1 cellular context compared by ENCODE assay signal in the genomic region with DNA sequence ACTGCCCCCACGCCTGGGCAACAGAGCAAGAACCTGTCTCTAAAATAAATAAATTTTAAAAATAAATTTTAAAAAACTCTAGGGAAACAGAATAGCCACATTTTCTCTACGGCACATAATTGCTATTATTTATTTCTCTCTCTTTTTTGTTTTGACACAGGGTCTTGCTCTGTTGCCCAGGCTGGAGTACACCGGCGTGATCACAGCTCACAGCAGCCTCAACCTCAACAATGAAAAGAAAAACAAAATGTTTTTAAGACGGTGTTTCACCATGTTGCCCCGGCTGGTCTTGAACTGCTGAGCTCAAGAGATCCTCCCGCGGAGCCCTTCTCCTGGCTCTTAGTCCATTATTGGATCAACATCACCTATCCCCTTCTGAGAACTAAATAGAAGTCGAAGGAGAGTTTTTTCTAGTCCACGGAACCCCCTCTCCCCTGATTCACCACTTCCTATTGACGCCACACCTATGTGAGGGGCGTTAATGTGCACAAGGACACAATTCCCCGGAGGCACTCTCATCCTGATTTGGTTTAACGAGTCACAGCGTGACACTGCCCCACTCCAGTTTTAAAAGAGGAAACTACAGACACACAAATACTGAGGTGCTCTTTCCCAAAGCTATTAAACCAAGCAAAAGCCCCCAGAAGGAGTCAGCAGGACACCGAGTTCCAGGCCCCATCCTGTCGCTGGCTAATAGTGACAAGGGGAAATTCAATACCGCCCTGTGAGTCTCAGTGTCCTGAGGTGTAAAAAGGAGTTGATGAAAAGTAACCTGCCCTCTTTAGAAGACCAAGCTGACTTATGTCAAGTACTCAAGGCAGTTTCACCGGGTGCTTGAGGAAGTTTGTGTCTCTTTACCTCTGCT.
A peak's percentile ranks its signal among the peaks of the same experiment; 100 is the strongest.
TF ChIP-seq lines count a peak whose summit lies in the region.

No MANE protein-coding gene starts in this region.

TF ChIP-seq in K562, 482 proteins besides CTCF, POLR2A, EP300 and RAD21 (continued from another document):
- 0 out of 4 replicates have a peak, but pooled peaks of 1 of the 2 experiments have one; percentile 17 for TF ChIP-seq MLLT1 (IDR thresholded peaks at IDR 0.05)
- TF ChIP-seq ZEB2 (IDR thresholded peaks at IDR 0.05) = no peak
- peak; percentile 29; the same call in 1 of the 2 replicates for TF ChIP-seq NFE2 (IDR thresholded peaks at IDR 0.05; ENCODE audit: low read depth)
- TF ChIP-seq, protein P1, sequence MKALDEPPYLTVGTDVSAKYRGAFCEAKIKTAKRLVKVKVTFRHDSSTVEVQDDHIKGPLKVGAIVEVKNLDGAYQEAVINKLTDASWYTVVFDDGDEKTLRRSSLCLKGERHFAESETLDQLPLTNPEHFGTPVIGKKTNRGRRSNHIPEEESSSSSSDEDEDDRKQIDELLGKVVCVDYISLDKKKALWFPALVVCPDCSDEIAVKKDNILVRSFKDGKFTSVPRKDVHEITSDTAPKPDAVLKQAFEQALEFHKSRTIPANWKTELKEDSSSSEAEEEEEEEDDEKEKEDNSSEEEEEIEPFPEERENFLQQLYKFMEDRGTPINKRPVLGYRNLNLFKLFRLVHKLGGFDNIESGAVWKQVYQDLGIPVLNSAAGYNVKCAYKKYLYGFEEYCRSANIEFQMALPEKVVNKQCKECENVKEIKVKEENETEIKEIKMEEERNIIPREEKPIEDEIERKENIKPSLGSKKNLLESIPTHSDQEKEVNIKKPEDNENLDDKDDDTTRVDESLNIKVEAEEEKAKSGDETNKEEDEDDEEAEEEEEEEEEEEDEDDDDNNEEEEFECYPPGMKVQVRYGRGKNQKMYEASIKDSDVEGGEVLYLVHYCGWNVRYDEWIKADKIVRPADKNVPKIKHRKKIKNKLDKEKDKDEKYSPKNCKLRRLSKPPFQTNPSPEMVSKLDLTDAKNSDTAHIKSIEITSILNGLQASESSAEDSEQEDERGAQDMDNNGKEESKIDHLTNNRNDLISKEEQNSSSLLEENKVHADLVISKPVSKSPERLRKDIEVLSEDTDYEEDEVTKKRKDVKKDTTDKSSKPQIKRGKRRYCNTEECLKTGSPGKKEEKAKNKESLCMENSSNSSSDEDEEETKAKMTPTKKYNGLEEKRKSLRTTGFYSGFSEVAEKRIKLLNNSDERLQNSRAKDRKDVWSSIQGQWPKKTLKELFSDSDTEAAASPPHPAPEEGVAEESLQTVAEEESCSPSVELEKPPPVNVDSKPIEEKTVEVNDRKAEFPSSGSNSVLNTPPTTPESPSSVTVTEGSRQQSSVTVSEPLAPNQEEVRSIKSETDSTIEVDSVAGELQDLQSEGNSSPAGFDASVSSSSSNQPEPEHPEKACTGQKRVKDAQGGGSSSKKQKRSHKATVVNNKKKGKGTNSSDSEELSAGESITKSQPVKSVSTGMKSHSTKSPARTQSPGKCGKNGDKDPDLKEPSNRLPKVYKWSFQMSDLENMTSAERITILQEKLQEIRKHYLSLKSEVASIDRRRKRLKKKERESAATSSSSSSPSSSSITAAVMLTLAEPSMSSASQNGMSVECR (CRISPR knock-in tag; IDR thresholded peaks at IDR 0.05) = 0 out of 2 replicates have a peak, but pooled peaks have one; percentile 6
- no peak for TF ChIP-seq GTF2A2 (tag; IDR thresholded peaks at IDR 0.05)
- TF ChIP-seq MAFF (IDR thresholded peaks at IDR 0.05; ENCODE audit: low read length) = peak; percentile 1; the same call in 1 of the 2 replicates
- TF ChIP-seq, protein P2, sequence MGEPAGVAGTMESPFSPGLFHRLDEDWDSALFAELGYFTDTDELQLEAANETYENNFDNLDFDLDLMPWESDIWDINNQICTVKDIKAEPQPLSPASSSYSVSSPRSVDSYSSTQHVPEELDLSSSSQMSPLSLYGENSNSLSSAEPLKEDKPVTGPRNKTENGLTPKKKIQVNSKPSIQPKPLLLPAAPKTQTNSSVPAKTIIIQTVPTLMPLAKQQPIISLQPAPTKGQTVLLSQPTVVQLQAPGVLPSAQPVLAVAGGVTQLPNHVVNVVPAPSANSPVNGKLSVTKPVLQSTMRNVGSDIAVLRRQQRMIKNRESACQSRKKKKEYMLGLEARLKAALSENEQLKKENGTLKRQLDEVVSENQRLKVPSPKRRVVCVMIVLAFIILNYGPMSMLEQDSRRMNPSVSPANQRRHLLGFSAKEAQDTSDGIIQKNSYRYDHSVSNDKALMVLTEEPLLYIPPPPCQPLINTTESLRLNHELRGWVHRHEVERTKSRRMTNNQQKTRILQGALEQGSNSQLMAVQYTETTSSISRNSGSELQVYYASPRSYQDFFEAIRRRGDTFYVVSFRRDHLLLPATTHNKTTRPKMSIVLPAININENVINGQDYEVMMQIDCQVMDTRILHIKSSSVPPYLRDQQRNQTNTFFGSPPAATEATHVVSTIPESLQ (CRISPR knock-in tag; IDR thresholded peaks at IDR 0.05) = no peak
- TF ChIP-seq ZSCAN29 (IDR thresholded peaks at IDR 0.05) = peak; percentile 35; the same call in 1 of the 2 replicates
- no peak for TF ChIP-seq ZNF766 (CRISPR knock-in tag; conservative IDR thresholded peaks at IDR 0.05)
- 0 out of 2 replicates have a peak, but pooled peaks have one; percentile 13 for TF ChIP-seq MTA3 (IDR thresholded peaks at IDR 0.05; ENCODE audit: borderline replicate concordance)
- TF ChIP-seq BRD4 (IDR thresholded peaks at IDR 0.05) = no peak
- TF ChIP-seq, protein P3, sequence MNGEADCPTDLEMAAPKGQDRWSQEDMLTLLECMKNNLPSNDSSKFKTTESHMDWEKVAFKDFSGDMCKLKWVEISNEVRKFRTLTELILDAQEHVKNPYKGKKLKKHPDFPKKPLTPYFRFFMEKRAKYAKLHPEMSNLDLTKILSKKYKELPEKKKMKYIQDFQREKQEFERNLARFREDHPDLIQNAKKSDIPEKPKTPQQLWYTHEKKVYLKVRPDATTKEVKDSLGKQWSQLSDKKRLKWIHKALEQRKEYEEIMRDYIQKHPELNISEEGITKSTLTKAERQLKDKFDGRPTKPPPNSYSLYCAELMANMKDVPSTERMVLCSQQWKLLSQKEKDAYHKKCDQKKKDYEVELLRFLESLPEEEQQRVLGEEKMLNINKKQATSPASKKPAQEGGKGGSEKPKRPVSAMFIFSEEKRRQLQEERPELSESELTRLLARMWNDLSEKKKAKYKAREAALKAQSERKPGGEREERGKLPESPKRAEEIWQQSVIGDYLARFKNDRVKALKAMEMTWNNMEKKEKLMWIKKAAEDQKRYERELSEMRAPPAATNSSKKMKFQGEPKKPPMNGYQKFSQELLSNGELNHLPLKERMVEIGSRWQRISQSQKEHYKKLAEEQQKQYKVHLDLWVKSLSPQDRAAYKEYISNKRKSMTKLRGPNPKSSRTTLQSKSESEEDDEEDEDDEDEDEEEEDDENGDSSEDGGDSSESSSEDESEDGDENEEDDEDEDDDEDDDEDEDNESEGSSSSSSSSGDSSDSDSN (IDR thresholded peaks at IDR 0.05; ENCODE audit: borderline replicate concordance in 1 of 2, low read depth in 2 of 2, low read length in 2 of 2) = peak in 1 of 2 experiments; percentile 73; a peak in 1 of 4 replicates
- TF ChIP-seq DPF2 (IDR thresholded peaks at IDR 0.05) = peak; percentile 28; the same call in 1 of the 2 replicates
- TF ChIP-seq ZNF184 (CRISPR knock-in tag; IDR thresholded peaks at IDR 0.05) = no peak
- TF ChIP-seq SMARCE1 (IDR thresholded peaks at IDR 0.05) = peak; percentile 26; the same call in 1 of the 2 replicates
- no peak for TF ChIP-seq STAT6 (CRISPR knock-in tag; IDR thresholded peaks at IDR 0.05)
- TF ChIP-seq WHSC1 (IDR thresholded peaks at IDR 0.05; ENCODE audit: low read length) = no peak
- 0 out of 2 replicates have a peak, but pooled peaks have one; percentile 13 for TF ChIP-seq JUND (IDR thresholded peaks at IDR 0.05; ENCODE audit: borderline replicate concordance, low read depth, low read length)
- no peak for TF ChIP-seq JUND (tag; IDR thresholded peaks at IDR 0.05; ENCODE audit: borderline replicate concordance, low read depth, low read length)
- 0 out of 2 replicates have a peak, but pooled peaks have one; percentile 61 for TF ChIP-seq HDGF (IDR thresholded peaks at IDR 0.05)
- peak; percentile 26; the same call in 1 of the 2 replicates for TF ChIP-seq SPI1 (IDR thresholded peaks at IDR 0.05; ENCODE audit: borderline replicate concordance, low read depth, low read length)
- TF ChIP-seq ZNF165 (CRISPR knock-in tag; IDR thresholded peaks at IDR 0.05; ENCODE audit: borderline replicate concordance) = no peak
- TF ChIP-seq IRF9 (tag; IDR thresholded peaks at IDR 0.05) = no peak
- TF ChIP-seq ATF7 (IDR thresholded peaks at IDR 0.05) = 0 out of 2 replicates have a peak, but pooled peaks have one; percentile 20
- peak; percentile 25 for TF ChIP-seq TBP (optimal IDR thresholded peaks at IDR 0.05; ENCODE audit: low read depth, low read length)
- no peak for TF ChIP-seq CHCHD3 (CRISPR knock-in tag; IDR thresholded peaks at IDR 0.05)
- TF ChIP-seq TSC22D4 (tag; IDR thresholded peaks at IDR 0.05) = no peak
- TF ChIP-seq ZBTB7A (IDR thresholded peaks at IDR 0.05; ENCODE audit: borderline replicate concordance, control insufficient read depth, low read depth, low read length) = 0 out of 2 replicates have a peak, but pooled peaks have one; percentile 28
